In genomic region chr16:56681939-56682702, GRCh38 we compare ENCODE assay signal across 1 cellular context.
TF ChIP-seq lines count a peak whose summit lies in the region.

TSS of gene MT1X (plus strand) at chr16:56682470. CDS start at chr16:56682541, 71 bp downstream.

TF ChIP-seq in HepG2, 621 proteins besides CTCF, POLR2A, EP300 and RAD21 (continued from another document and continues in another):
- TF ChIP-seq IRF9 (CRISPR knock-in tag; IDR thresholded peaks at IDR 0.05; ENCODE audit: borderline replicate concordance) (no peak), ZNF501 (CRISPR knock-in tag; IDR thresholded peaks at IDR 0.05) (no peak; the same call in none of the 2 replicates), SCMH1 (CRISPR knock-in tag; IDR thresholded peaks at IDR 0.05; ENCODE audit: borderline replicate concordance) (no peak), CHD4 (IDR thresholded peaks at IDR 0.05; ENCODE audit: borderline replicate concordance, low read length) (no peak), PRMT3 (CRISPR knock-in tag; IDR thresholded peaks at IDR 0.05; ENCODE audit: borderline replicate concordance, low read depth) (no peak), RBM39 (IDR thresholded peaks at IDR 0.05; ENCODE audit: low read depth, low read length, poor library complexity, severe bottlenecking) (peak; percentile 90), FOXK1 (CRISPR knock-in tag; IDR thresholded peaks at IDR 0.05; ENCODE audit: borderline replicate concordance, low read depth) (no peak), RORA (CRISPR knock-in tag; IDR thresholded peaks at IDR 0.05) (no peak), CREB3 (CRISPR knock-in tag; IDR thresholded peaks at IDR 0.05) (no peak), ZNF75D (CRISPR knock-in tag; IDR thresholded peaks at IDR 0.05; ENCODE audit: borderline replicate concordance) (no peak), RFX1 (IDR thresholded peaks at IDR 0.05) (no peak), ZBTB7B (CRISPR knock-in tag; IDR thresholded peaks at IDR 0.05) (peak; percentile 56; the same call in 1 of the 2 replicates), ZNF784 (CRISPR knock-in tag; IDR thresholded peaks at IDR 0.05; ENCODE audit: borderline replicate concordance) (peak; percentile 77), HDAC2 (CRISPR knock-in tag; IDR thresholded peaks at IDR 0.05) (no peak), GLI4 (CRISPR knock-in tag; IDR thresholded peaks at IDR 0.05; ENCODE audit: borderline replicate concordance) (peak; percentile 44; the same call in 1 of the 2 replicates), ERF (CRISPR knock-in tag; IDR thresholded peaks at IDR 0.05) (peak; percentile 61; the same call in 1 of the 2 replicates), YEATS4 (CRISPR knock-in tag; IDR thresholded peaks at IDR 0.05; ENCODE audit: borderline replicate concordance) (peak; percentile 76; the same call in 1 of the 2 replicates), THAP9 (CRISPR knock-in tag; IDR thresholded peaks at IDR 0.05; ENCODE audit: borderline replicate concordance) (peak; percentile 42; the same call in 1 of the 2 replicates), NKX3-1 (CRISPR knock-in tag; IDR thresholded peaks at IDR 0.05) (0 out of 2 replicates have a peak, but pooled peaks have one; percentile 74), ZNF44 (CRISPR knock-in tag; IDR thresholded peaks at IDR 0.05) (0 out of 2 replicates have a peak, but pooled peaks have one; percentile 68), ZBTB26 (CRISPR knock-in tag; IDR thresholded peaks at IDR 0.05; ENCODE audit: borderline replicate concordance) (0 out of 2 replicates have a peak, but pooled peaks have one; percentile 22), HNRNPLL (IDR thresholded peaks at IDR 0.05; ENCODE audit: low read depth, low read length, poor library complexity, severe bottlenecking) (peak; percentile 78), REL (CRISPR knock-in tag; conservative IDR thresholded peaks at IDR 0.05) (no peak), RFXAP (CRISPR knock-in tag; IDR thresholded peaks at IDR 0.05; ENCODE audit: borderline replicate concordance) (peak; percentile 77; the same call in 1 of the 2 replicates), ZNF335 (CRISPR knock-in tag; IDR thresholded peaks at IDR 0.05) (no peak), PITX1 (CRISPR knock-in tag; IDR thresholded peaks at IDR 0.05) (peak; percentile 69; the same call in 1 of the 2 replicates), ZSCAN30 (CRISPR knock-in tag; IDR thresholded peaks at IDR 0.05) (no peak), KMT2A (CRISPR knock-in tag; IDR thresholded peaks at IDR 0.05) (peak; percentile 32; the same call in 1 of the 2 replicates), BRCA1 (CRISPR knock-in tag; IDR thresholded peaks at IDR 0.05) (peak; percentile 50; the same call in 1 of the 2 replicates), FLYWCH1 (CRISPR knock-in tag; IDR thresholded peaks at IDR 0.05) (no peak), RFX5 (IDR thresholded peaks at IDR 0.05; ENCODE audit: low read depth, low read length) (no peak), HOXA3 (CRISPR knock-in tag; IDR thresholded peaks at IDR 0.05) (peak; percentile 86), TEAD3 (CRISPR knock-in tag; optimal IDR thresholded peaks at IDR 0.05; ENCODE audit: borderline replicate concordance) (peak; percentile 54), RXRB (CRISPR knock-in tag; IDR thresholded peaks at IDR 0.05; ENCODE audit: borderline replicate concordance) (peak; percentile 60; the same call in 1 of the 2 replicates), KIAA2018 (CRISPR knock-in tag; IDR thresholded peaks at IDR 0.05; ENCODE audit: borderline replicate concordance) (no peak), ZFAT (CRISPR knock-in tag; conservative IDR thresholded peaks at IDR 0.05) (no peak), RARA (CRISPR knock-in tag; IDR thresholded peaks at IDR 0.05) (no peak), SMAD3 (CRISPR knock-in tag; IDR thresholded peaks at IDR 0.05) (no peak), SMARCC2 (IDR thresholded peaks at IDR 0.05) (no peak), ZMYM4 (CRISPR knock-in tag; IDR thresholded peaks at IDR 0.05) (peak; percentile 88), PHF5A (CRISPR knock-in tag; IDR thresholded peaks at IDR 0.05; ENCODE audit: low read depth, unreplicated experiment) (no peak), KLF6 (CRISPR knock-in tag; IDR thresholded peaks at IDR 0.05) (no peak), PAF1 (CRISPR knock-in tag; IDR thresholded peaks at IDR 0.05) (no peak), AHDC1 (CRISPR knock-in tag; IDR thresholded peaks at IDR 0.05; ENCODE audit: borderline replicate concordance) (no peak)
